In genomic region chr2:88739985-88740600, GRCh38 we compare ENCODE assay signal across 8 cellular contexts. TPM values are rescaled to one million over a fixed set of nuclear protein-coding genes. Genes with fewer than 3 reads are reported as not detected.
DNase-seq lines count a peak whose midpoint lies in the region; ATAC-seq, FAIRE-seq and TF ChIP-seq lines count a peak whose summit lies in the region.

No MANE protein-coding gene starts in this region.

- H3K36me3 ChIP-seq in DOHH2 (ENCODE audit: control insufficient read depth, low read length) (peaks cover 84% of the 10 kb centered on the region), RWPE2 (ENCODE audit: low read depth) (peaks cover 53% of the 10 kb centered on the region)

- no peaks in the 10 kb centered on the region for H4K20me1 ChIP-seq in DOHH2 (ENCODE audit: control insufficient read depth, insufficient read depth, low read depth, low read length)

- peak; percentile 93 for TF ChIP-seq CTCF in DOHH2 (IDR thresholded peaks at IDR 0.05; ENCODE audit: low read depth, low read length, poor library complexity, severe bottlenecking)
- peak; percentile 91 for TF ChIP-seq CTCF in RWPE2 (IDR thresholded peaks at IDR 0.05; ENCODE audit: poor library complexity, severe bottlenecking)

- H3K27ac ChIP-seq in DOHH2 (ENCODE audit: low read depth, low read length) (no peak overlapping the region), RWPE2 (ENCODE audit: poor library complexity, severe bottlenecking) (no peak overlapping the region)

- peak; percentile 73 for DNase-seq in Jurkat, Clone E6-1 (ENCODE audit: low read depth, low spot score)
- DNase-seq in RWPE2 (ENCODE audit: low spot score) (no peak), germinal center (ENCODE audit: low spot score) (peak; percentile 82), pons (ENCODE audit: low spot score) (peak; percentile 67), urothelium cell line (ENCODE audit: low spot score) (peak; percentile 82)
- peak; percentile 50 for DNase-seq in activated effector memory CD4-positive, alpha-beta T cell treated with Interleukin-2 at 50 U/mL for 16 hours

- no peak overlapping the region for H3K4me3 ChIP-seq in DOHH2 (ENCODE audit: low read length)
- no peak overlapping the region for H3K4me3 ChIP-seq in Jurkat, Clone E6-1 (ENCODE audit: low read length)
- no peak overlapping the region for H3K4me3 ChIP-seq in RWPE2 (ENCODE audit: severe bottlenecking)

- H3K27me3 ChIP-seq in DOHH2 (ENCODE audit: control insufficient read depth, low read length) (no peaks in the 10 kb centered on the region), RWPE2 (ENCODE audit: insufficient read depth, poor library complexity, severe bottlenecking) (no peaks in the 10 kb centered on the region)

- H3K9me2 ChIP-seq in DOHH2 (replicated peaks; ENCODE audit: control insufficient read depth, low read length), result no peaks in the 10 kb centered on the region

- H3K79me2 ChIP-seq in DOHH2 (ENCODE audit: control insufficient read depth, low read length), result no peaks in the 10 kb centered on the region

- peak; percentile 5 for FAIRE-seq in urothelium cell line (lab: Jason Lieb, UNC)

- H3K4me1 ChIP-seq in DOHH2 (ENCODE audit: control insufficient read depth, low read length), result peaks cover 8% of the 10 kb centered on the region
- H3K4me1 ChIP-seq in RWPE2 (ENCODE audit: insufficient read depth, poor library complexity, severe bottlenecking), result no peaks in the 10 kb centered on the region

- ATAC-seq in GM21528 (IDR thresholded peaks at IDR 0.05; ENCODE audit: low FRiP score, unreplicated experiment) (peak; percentile 88), RWPE2 (ENCODE audit: low read depth) (peak; percentile 87)

- 0 out of 2 replicates have a peak, but pooled peaks cover 4% of the 10 kb centered on the region for H3K9me3 ChIP-seq in DOHH2 (ENCODE audit: control insufficient read depth, insufficient read depth, low read length)
- no peaks in the 10 kb centered on the region for H3K9me3 ChIP-seq in RWPE2 (ENCODE audit: severe bottlenecking)

- H3F3A ChIP-seq in DOHH2 (ENCODE audit: control insufficient read depth, insufficient read depth), result no peaks in the 10 kb centered on the region

- no peak overlapping the region for H3K4me2 ChIP-seq in DOHH2 (ENCODE audit: low read length)

RNA-seq across cellular contexts. Expression of gene RPIA, which starts 48.6 kb away (rescaled TPM):
- polyA plus RNA-seq in Jurkat, Clone E6-1 (2012; ENCODE audit: insufficient read depth, insufficient read length), result 71.3 TPM
